Comparison of ENCODE assay signal across 9 cellular contexts in the genomic region with DNA sequence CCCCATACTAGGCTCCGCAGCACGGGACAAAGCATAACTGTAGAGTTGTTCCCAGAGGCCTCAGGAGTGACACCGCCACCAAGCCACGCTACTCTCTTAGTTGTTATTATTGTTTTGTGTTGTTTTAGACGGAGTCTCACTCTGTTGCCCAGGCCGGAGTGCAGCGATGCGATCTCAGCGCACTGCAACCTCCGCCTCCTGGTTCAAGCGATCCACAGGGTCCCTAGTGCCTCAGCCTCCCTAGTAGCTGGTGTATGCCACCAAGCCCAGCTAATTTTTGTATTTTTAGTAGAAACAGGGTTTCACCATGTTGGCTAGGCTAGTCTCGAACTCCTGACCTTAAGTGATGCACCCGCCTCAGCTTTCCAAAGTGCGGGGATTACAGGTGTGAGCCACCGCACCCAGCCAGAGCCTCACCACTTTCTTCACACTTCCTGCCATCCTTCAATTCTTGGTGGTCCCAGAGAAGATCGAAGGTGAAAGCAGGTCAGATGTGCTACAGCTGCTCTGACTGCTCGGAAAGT. TPM values are rescaled to one million over a fixed set of nuclear protein-coding genes. Genes with fewer than 3 reads are reported as not detected.
DNase-seq lines count a peak whose midpoint lies in the region; ATAC-seq and TF ChIP-seq lines count a peak whose summit lies in the region.
"Had no signal": no experiment of that assay in that cellular context is flagged by ENCODE, and none has a peak within 500 bp of the region (broad histone marks: within the 10 kb centered on the region; RNA-seq: fewer than 3 reads in every experiment).

No MANE protein-coding gene starts in this region.

- no peaks in the 10 kb centered on the region for H3K27me3 ChIP-seq in heart right ventricle
- H3K27me3 ChIP-seq in mucosa of rectum (ENCODE audit: control insufficient read depth in 2 of 2, insufficient read depth in 2 of 2, low read length in 2 of 2), result no peaks in the 10 kb centered on the region
- no peaks in the 10 kb centered on the region for H3K27me3 ChIP-seq in aorta (ENCODE audit: control insufficient read depth in 1 of 2, insufficient read depth in 2 of 2, low read length in 1 of 2)

- H3K36me3 Mint-ChIP-seq in central memory CD8-positive, alpha-beta T cell (ENCODE audit: insufficient read depth), result peaks cover 32% of the 10 kb centered on the region

- H3K9ac ChIP-seq in mucosa of rectum (ENCODE audit: low read depth in 1 of 2, low read length in 2 of 2), result peak overlapping the region; percentile 96 to 97

- intact Hi-C loops in heart right ventricle (cut with DNase I), result loop anchor here in 2 of 10 donors (5.0 kb wide), 2 partner anchors 144 to 229 kb away; a partner anchor contains a TSS
- intact Hi-C loops in Right ventricle myocardium superior (cut with DNase I), result no loop called here
- intact Hi-C loops in aorta (cut with DNase I), result no loop called here

- H3K9me3 Mint-ChIP-seq in central memory CD8-positive, alpha-beta T cell, result no peaks in the 10 kb centered on the region

- peak overlapping the region; percentile 29 to 96 (median 92) for H3K27ac ChIP-seq in heart right ventricle
- H3K27ac ChIP-seq in mucosa of rectum (ENCODE audit: low read depth in 2 of 2, low read length in 2 of 2), result peak overlapping the region; percentile 42 to 93
- H3K27ac ChIP-seq in aorta (ENCODE audit: low read depth in 1 of 2, low read length in 2 of 2), result peak overlapping the region in 1 of 2 donors; percentile 28

- H3K4me1 ChIP-seq in heart right ventricle (peaks cover 7 to 29% (median 15%) of the 10 kb centered on the region in 9 donors), mucosa of rectum (ENCODE audit: control insufficient read depth in 2 of 2, insufficient read depth in 2 of 2, low read length in 2 of 2) (peaks cover 3 to 6% of the 10 kb centered on the region in 2 donors), aorta (ENCODE audit: control insufficient read depth in 1 of 2, insufficient read depth in 2 of 2, low read length in 2 of 2) (no peaks in the 10 kb centered on the region)

- no peaks in the 10 kb centered on the region for H3K9me3 ChIP-seq in heart right ventricle
- H3K9me3 ChIP-seq in mucosa of rectum (ENCODE audit: control insufficient read depth in 2 of 2, low read length in 2 of 2), result no peaks in the 10 kb centered on the region
- H3K9me3 ChIP-seq in aorta (ENCODE audit: control insufficient read depth, low read length), result no peaks in the 10 kb centered on the region

- TF ChIP-seq CTCF in heart right ventricle (IDR thresholded peaks at IDR 0.05), result no peak

- DNase-seq in heart right ventricle, result no peak
- DNase-seq in Right ventricle myocardium superior, result no peak
- DNase-seq in central memory CD8-positive, alpha-beta T cell (ENCODE audit: low spot score in 2 of 2), result no peak
- no peak for DNase-seq in aorta
- DNase-seq in NCI-H2081 treated with DMSO at 0.1 percent for 48 hours (lab: John Stamatoyannopoulos, UW), result no peak
- no peak for DNase-seq in HuH-7 (ENCODE audit: low spot score)

- H3K4me3 ChIP-seq in heart right ventricle (peak overlapping the region; percentile 78 to 94 (median 91)), mucosa of rectum (ENCODE audit: low read length in 2 of 2) (peak overlapping the region; percentile 90 to 98), aorta (ENCODE audit: low read length in 2 of 2) (peak overlapping the region; percentile 45 to 95)

- ATAC-seq in heart right ventricle (peak in 2 of 8 donors; percentile 11 to 43), Right ventricle myocardium superior (ENCODE audit: poor library complexity) (no peak), aorta (ENCODE audit: low FRiP score) (no peak), GM18517 (IDR thresholded peaks at IDR 0.05; ENCODE audit: unreplicated experiment) (no peak)
- ATAC-seq in central memory CD8-positive, alpha-beta T cell (replicated peaks; ENCODE audit: extremely low read depth, poor library complexity, severe bottlenecking), result no peak

- no peaks in the 10 kb centered on the region for H3K27me3 Mint-ChIP-seq in central memory CD8-positive, alpha-beta T cell

- H3K27ac Mint-ChIP-seq in central memory CD8-positive, alpha-beta T cell (ENCODE audit: low read depth), result peak overlapping the region; percentile 85

- peaks cover 14% of the 10 kb centered on the region for H3K4me1 Mint-ChIP-seq in central memory CD8-positive, alpha-beta T cell

- H3K4me3 Mint-ChIP-seq in central memory CD8-positive, alpha-beta T cell, result peak overlapping the region; percentile 92

- H3K36me3 ChIP-seq in heart right ventricle (peaks cover 0 to 28% (median under 1%) of the 10 kb centered on the region in 9 donors), mucosa of rectum (ENCODE audit: control insufficient read depth in 2 of 2, insufficient read depth in 2 of 2, low read length in 2 of 2) (peaks cover 0 to 4% of the 10 kb centered on the region in 2 donors), aorta (ENCODE audit: control insufficient read depth in 1 of 2, insufficient read depth in 2 of 2, low read length in 1 of 2) (no peaks in the 10 kb centered on the region)

- WGBS in heart right ventricle, 2 donors, result 37 to 38% methylated on average over 17 of the region's 17 CpGs
- 31 to 35% methylated on average over 17 of the region's 17 CpGs for WGBS in aorta, 2 donors

RNA-seq across cellular contexts. Expression of a gene that starts 11.8 kb away (rescaled TPM):
- total RNA-seq in heart right ventricle, result 10 to 100 TPM; 39.2 to 52.5 (median 44.7) TPM
- polyA plus RNA-seq in heart right ventricle, result 10 to 100 TPM; 23.7 to 45.9 TPM
- total RNA-seq in Right ventricle myocardium superior, result 39.5 TPM
- total RNA-seq in aorta, result 10 to 100 TPM; 57.8 to 59.0 TPM
- 10 to 100 TPM; 41.9 to 54.5 TPM for polyA plus RNA-seq in aorta

RNA-seq across cellular contexts. Expression of a gene that starts 24.6 kb away (rescaled TPM):
- total RNA-seq in heart right ventricle (not detected), Right ventricle myocardium superior (not detected), aorta (not detected)
- polyA plus RNA-seq in heart right ventricle (under 1 TPM in 1 of 2 donors, not detected in 1; 0.09 TPM), aorta (not detected)
- total RNA-seq: M059J had no signal

RNA-seq across cellular contexts. Expression of a gene that starts 38.0 kb away (rescaled TPM):
- total RNA-seq in heart right ventricle (10 to 100 TPM; 10.4 to 37.1 (median 15.9) TPM), Right ventricle myocardium superior (20.6 TPM), aorta (10 to 100 TPM; 28.8 to 50.1 TPM)
- polyA plus RNA-seq in heart right ventricle (10 to 100 TPM; 15.4 to 40.4 TPM), aorta (10 to 100 TPM; 28.3 to 36.1 TPM)
